5 cellular contexts compared by ENCODE assay signal in the genomic region with DNA sequence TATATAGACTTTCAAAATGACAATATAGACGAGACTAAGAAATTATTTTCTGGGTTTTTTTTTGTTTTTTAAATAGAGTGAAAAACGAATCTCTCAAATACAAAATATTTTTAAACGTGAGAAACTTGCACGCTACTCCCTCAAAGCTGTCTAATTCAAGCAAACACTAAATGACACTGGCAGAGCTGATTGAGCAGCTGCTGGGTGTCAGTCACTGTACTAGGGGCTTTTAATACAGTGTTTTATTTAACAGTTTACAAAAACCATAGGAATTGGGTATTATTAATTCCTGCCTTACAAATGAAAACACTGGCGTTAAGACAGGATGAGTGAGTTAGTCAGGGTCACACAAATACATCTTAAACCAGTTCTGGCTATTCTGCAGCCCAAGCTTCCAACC.
"Had no signal": no experiment of that assay in that cellular context is flagged by ENCODE, and none has a peak within 500 bp of the region (broad histone marks: within the 10 kb centered on the region; RNA-seq: fewer than 3 reads in every experiment).

No MANE protein-coding gene starts in this region.

- H3K4me2 ChIP-seq: GM23338 had no signal

- H3K27ac Mint-ChIP-seq: GM23338, H9 had no signal

- H2AFZ ChIP-seq: GM23338 had no signal

- H3K4me3 Mint-ChIP-seq: GM23338, H9 had no signal

- H3K4me3 ChIP-seq: GM23338, K562 had no signal

- ATAC-seq: GM23338, K562 had no signal

- H3K4me1 Mint-ChIP-seq: GM23338 had no signal

- DNase-seq: H9, HCEC 1CT, IMR-90 had no signal
